In genomic region chr19:5987077-5987818, GRCh38 we compare ENCODE assay signal across 2 cellular contexts.
TF ChIP-seq lines count a peak whose summit lies in the region.

No MANE protein-coding gene starts in this region.

TF ChIP-seq in GM23338, 12 proteins besides CTCF, POLR2A, EP300 and RAD21:
- TF ChIP-seq ETS1 (IDR thresholded peaks at IDR 0.05), result no peak
- TF ChIP-seq POLR2AphosphoS5 (IDR thresholded peaks at IDR 0.05; ENCODE audit: low read depth), result no peak
- no peak for TF ChIP-seq EZH2phosphoT487 (IDR thresholded peaks at IDR 0.05; ENCODE audit: unreplicated experiment)
- no peak for TF ChIP-seq REST (IDR thresholded peaks at IDR 0.05; ENCODE audit: unreplicated experiment)
- TF ChIP-seq JUNB (IDR thresholded peaks at IDR 0.05; ENCODE audit: unreplicated experiment), result no peak
- no peak for TF ChIP-seq ZNF331 (CRISPR knock-in tag; IDR thresholded peaks at IDR 0.05; ENCODE audit: low read depth)
- no peak for TF ChIP-seq EZH2 (IDR thresholded peaks at IDR 0.05; ENCODE audit: low read depth, unreplicated experiment)
- no peak for TF ChIP-seq NANOG (IDR thresholded peaks at IDR 0.05; ENCODE audit: borderline replicate concordance)
- TF ChIP-seq STAT1 (IDR thresholded peaks at IDR 0.05; ENCODE audit: unreplicated experiment), result no peak
- no peak for TF ChIP-seq ZNF462 (CRISPR knock-in tag; IDR thresholded peaks at IDR 0.05)
- TF ChIP-seq CREB1 (CRISPR knock-in tag; IDR thresholded peaks at IDR 0.05; ENCODE audit: low read depth), result no peak

TF ChIP-seq in HepG2, 621 proteins besides CTCF, POLR2A, EP300 and RAD21 (continues in another document):
- TF ChIP-seq ZNF280D (CRISPR knock-in tag; IDR thresholded peaks at IDR 0.05) (no peak), CHCHD3 (CRISPR knock-in tag; IDR thresholded peaks at IDR 0.05) (no peak), ETS1 (CRISPR knock-in tag; IDR thresholded peaks at IDR 0.05) (no peak), GZF1 (CRISPR knock-in tag; IDR thresholded peaks at IDR 0.05) (peak; percentile 92), CREB1 (IDR thresholded peaks at IDR 0.05) (no peak), CREB1 (CRISPR knock-in tag; IDR thresholded peaks at IDR 0.05) (peak; percentile 44; the same call in 1 of the 2 replicates), ZNF580 (CRISPR knock-in tag; IDR thresholded peaks at IDR 0.05; ENCODE audit: borderline replicate concordance, low read depth) (peak; percentile 38; the same call in 1 of the 2 replicates), SOX6 (IDR thresholded peaks at IDR 0.05) (no peak), SOX6 (CRISPR knock-in tag; IDR thresholded peaks at IDR 0.05) (peak; percentile 89), ZGPAT (CRISPR knock-in tag; IDR thresholded peaks at IDR 0.05) (no peak), ZNF30 (CRISPR knock-in tag; IDR thresholded peaks at IDR 0.05) (no peak), ZNF530 (CRISPR knock-in tag; IDR thresholded peaks at IDR 0.05; ENCODE audit: low read depth) (no peak), MTA1 (CRISPR knock-in tag; IDR thresholded peaks at IDR 0.05; ENCODE audit: borderline replicate concordance) (no peak), ZBTB25 (CRISPR knock-in tag; IDR thresholded peaks at IDR 0.05) (0 out of 2 replicates have a peak, but pooled peaks have one; percentile 33), PATZ1 (CRISPR knock-in tag; IDR thresholded peaks at IDR 0.05) (peak; percentile 16; the same call in 1 of the 2 replicates), ZNF670 (CRISPR knock-in tag; IDR thresholded peaks at IDR 0.05; ENCODE audit: borderline replicate concordance) (no peak), HNRNPLL (IDR thresholded peaks at IDR 0.05; ENCODE audit: low read depth, low read length, poor library complexity, severe bottlenecking) (no peak), RORA (CRISPR knock-in tag; IDR thresholded peaks at IDR 0.05) (no peak), HIC2 (CRISPR knock-in tag; IDR thresholded peaks at IDR 0.05; ENCODE audit: low read depth) (no peak), IRF1 (CRISPR knock-in tag; IDR thresholded peaks at IDR 0.05; ENCODE audit: low read depth) (no peak), BCL6 (CRISPR knock-in tag; IDR thresholded peaks at IDR 0.05) (peak; percentile 66), ATF7-NPFF (CRISPR knock-in tag; IDR thresholded peaks at IDR 0.05; ENCODE audit: low read depth) (no peak), ZC3H4 (CRISPR knock-in tag; IDR thresholded peaks at IDR 0.05; ENCODE audit: borderline replicate concordance) (no peak), MXD1 (CRISPR knock-in tag; IDR thresholded peaks at IDR 0.05) (no peak), TEAD2 (CRISPR knock-in tag; IDR thresholded peaks at IDR 0.05) (no peak), RCOR2 (CRISPR knock-in tag; IDR thresholded peaks at IDR 0.05) (peak; percentile 77; the same call in 1 of the 2 replicates), FOXA3 (CRISPR knock-in tag; IDR thresholded peaks at IDR 0.05) (peak; percentile 74), ZFYVE20 (CRISPR knock-in tag; IDR thresholded peaks at IDR 0.05; ENCODE audit: borderline replicate concordance, low read depth) (no peak), CBFB (CRISPR knock-in tag; IDR thresholded peaks at IDR 0.05) (0 out of 2 replicates have a peak, but pooled peaks have one; percentile 10), RXRB (CRISPR knock-in tag; IDR thresholded peaks at IDR 0.05; ENCODE audit: borderline replicate concordance) (no peak), POLR2AphosphoS2 (IDR thresholded peaks at IDR 0.05; ENCODE audit: low read depth, low read length) (no peak), ARID4A (CRISPR knock-in tag; IDR thresholded peaks at IDR 0.05; ENCODE audit: borderline replicate concordance) (peak; percentile 59; the same call in 1 of the 2 replicates), ZMYM2 (CRISPR knock-in tag; IDR thresholded peaks at IDR 0.05) (peak; percentile 86; the same call in 1 of the 2 replicates), HOXA5 (CRISPR knock-in tag; IDR thresholded peaks at IDR 0.05) (0 out of 2 replicates have a peak, but pooled peaks have one; percentile 20), ZNF235 (CRISPR knock-in tag; IDR thresholded peaks at IDR 0.05; ENCODE audit: borderline replicate concordance) (no peak), ZNF839 (CRISPR knock-in tag; IDR thresholded peaks at IDR 0.05; ENCODE audit: borderline replicate concordance) (no peak), CAMTA2 (CRISPR knock-in tag; IDR thresholded peaks at IDR 0.05; ENCODE audit: borderline replicate concordance) (no peak), ISL2 (CRISPR knock-in tag; IDR thresholded peaks at IDR 0.05) (peak; percentile 37; the same call in 1 of the 2 replicates), ZNF546 (CRISPR knock-in tag; conservative IDR thresholded peaks at IDR 0.05) (no peak), HMG20A (CRISPR knock-in tag; IDR thresholded peaks at IDR 0.05; ENCODE audit: borderline replicate concordance) (peak; percentile 51; the same call in 1 of the 2 replicates), NFE2L1 (CRISPR knock-in tag; IDR thresholded peaks at IDR 0.05; ENCODE audit: borderline replicate concordance) (no peak)
